In genomic region chr1:2073382-2074230, GRCh38 we compare ENCODE assay signal across 1 cellular context.
TF ChIP-seq lines count a peak whose summit lies in the region.

No MANE protein-coding gene starts in this region.

TF ChIP-seq in GM23338, 12 proteins besides CTCF, POLR2A, EP300 and RAD21:
- no peak for TF ChIP-seq EZH2phosphoT487 (IDR thresholded peaks at IDR 0.05; ENCODE audit: unreplicated experiment)
- TF ChIP-seq JUNB (IDR thresholded peaks at IDR 0.05; ENCODE audit: unreplicated experiment) = no peak
- no peak for TF ChIP-seq CREB1 (CRISPR knock-in tag; IDR thresholded peaks at IDR 0.05; ENCODE audit: low read depth)
- TF ChIP-seq ZNF114 (CRISPR knock-in tag; IDR thresholded peaks at IDR 0.05) = no peak
- no peak for TF ChIP-seq REST (IDR thresholded peaks at IDR 0.05; ENCODE audit: unreplicated experiment)
- no peak for TF ChIP-seq ZNF331 (CRISPR knock-in tag; IDR thresholded peaks at IDR 0.05; ENCODE audit: low read depth)
- TF ChIP-seq ZNF462 (CRISPR knock-in tag; IDR thresholded peaks at IDR 0.05) = no peak
- no peak for TF ChIP-seq EZH2 (IDR thresholded peaks at IDR 0.05; ENCODE audit: low read depth, unreplicated experiment)
- no peak for TF ChIP-seq POLR2AphosphoS5 (IDR thresholded peaks at IDR 0.05; ENCODE audit: low read depth)
- no peak for TF ChIP-seq ETS1 (IDR thresholded peaks at IDR 0.05)
- TF ChIP-seq STAT1 (IDR thresholded peaks at IDR 0.05; ENCODE audit: unreplicated experiment) = no peak
- TF ChIP-seq NANOG (IDR thresholded peaks at IDR 0.05; ENCODE audit: borderline replicate concordance) = no peak
